ENCODE assay signal across 8 cellular contexts in the genomic region with DNA sequence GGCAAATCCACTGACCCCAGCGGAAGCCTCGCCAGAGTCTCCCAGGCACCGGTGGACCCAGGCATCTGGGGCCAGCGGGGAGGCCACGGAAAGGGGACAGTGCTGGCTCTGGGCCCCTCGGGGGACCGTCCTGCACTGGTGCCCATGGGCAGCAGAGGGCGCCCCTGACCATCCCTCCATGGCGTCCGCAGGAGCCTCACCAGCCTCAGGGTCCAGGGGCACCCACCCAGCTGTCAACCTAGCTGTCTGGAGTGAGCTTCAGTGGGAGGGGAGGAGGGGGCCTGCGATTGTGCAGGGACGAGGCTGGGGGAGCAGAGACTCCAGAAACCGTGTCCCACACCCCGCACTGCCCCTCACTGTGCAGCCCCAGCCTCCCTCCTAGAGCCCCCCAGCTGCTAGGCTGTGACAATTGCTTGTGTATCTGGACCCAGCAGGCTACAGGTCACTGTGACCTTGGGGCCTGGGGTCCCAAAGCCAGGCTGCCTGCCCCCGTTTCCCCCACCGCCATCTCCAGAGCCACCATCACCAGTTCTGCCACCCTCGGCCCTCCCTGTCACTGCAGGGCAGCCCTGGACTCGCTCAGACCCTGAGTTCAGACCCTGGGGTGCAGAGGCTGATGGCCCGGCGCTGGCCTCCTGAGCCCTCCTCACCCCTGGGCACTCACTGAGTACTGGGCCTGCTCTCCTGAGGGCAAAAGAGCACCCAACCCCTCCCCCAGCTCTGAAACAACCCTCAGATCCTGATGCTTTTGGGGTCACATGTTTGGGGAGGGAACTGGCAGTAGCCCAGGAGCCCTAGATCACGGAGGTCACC. TPM values are rescaled to one million over a fixed set of nuclear protein-coding genes. Genes with fewer than 3 reads are reported as not detected.
DNase-seq lines count a peak whose midpoint lies in the region; ATAC-seq and TF ChIP-seq lines count a peak whose summit lies in the region.

No MANE protein-coding gene starts in this region.

- no peak for TF ChIP-seq POLR2A in GM18505 (IDR thresholded peaks at IDR 0.05; ENCODE audit: borderline replicate concordance, extremely low read depth, insufficient read depth, insufficient read length)

- no peak overlapping the region for H3K4me3 ChIP-seq in retinal pigment epithelial cell (ENCODE audit: low read length)

- peak; percentile 55 for DNase-seq in DMS53 (lab: John Stamatoyannopoulos, UW)
- no peak for DNase-seq in DMS53 treated with DMSO at 0.1 percent for 48 hours (lab: John Stamatoyannopoulos, UW; ENCODE audit: unreplicated experiment)
- peak; percentile 31 for DNase-seq in NCI-H2196 (lab: John Stamatoyannopoulos, UW; ENCODE audit: unreplicated experiment)
- DNase-seq in activated effector memory CD4-positive, alpha-beta T cell treated with Interleukin-2 at 50 U/mL for 16 hours: peak; percentile 15
- DNase-seq in Right ventricle myocardium superior: peak; percentile 84
- no peak for DNase-seq in retinal pigment epithelial cell (ENCODE audit: low read depth)

- intact Hi-C loops in Right ventricle myocardium superior (cut with DNase I): no loop called here

- ATAC-seq in Right ventricle myocardium superior (ENCODE audit: poor library complexity): peak; percentile 62
- no peak for ATAC-seq in HG02623 (IDR thresholded peaks at IDR 0.05; ENCODE audit: unreplicated experiment)
- no peak for ATAC-seq in GM18505 (IDR thresholded peaks at IDR 0.05; ENCODE audit: unreplicated experiment)

- peak; percentile 91 for TF ChIP-seq CTCF in retinal pigment epithelial cell (conservative IDR thresholded peaks at IDR 0.05; ENCODE audit: low read depth, low read length)

RNA-seq across cellular contexts. Expression of a gene that starts 10.7 kb away (rescaled TPM):
- total RNA-seq in Right ventricle myocardium superior: 173 TPM

Comparison
In these comparisons a context has a peak if more than half of its experiments do, and no peak if none do; other contexts are left out.
1. DNase-seq: peak in DMS53 (single experiment), NCI-H2196 (single experiment), activated effector memory CD4-positive, alpha-beta T cell treated with Interleukin-2 at 50 U/mL for 16 hours (single experiment) and Right ventricle myocardium superior (single experiment); none in DMS53 treated with DMSO at 0.1 percent for 48 hours (single experiment) and retinal pigment epithelial cell (single experiment).